In genomic region chr21:46622226-46622625, GRCh38 we compare ENCODE assay signal across 8 cellular contexts. TPM values are rescaled to one million over a fixed set of nuclear protein-coding genes. Genes with fewer than 3 reads are reported as not detected.
DNase-seq lines count a peak whose midpoint lies in the region; ATAC-seq and TF ChIP-seq lines count a peak whose summit lies in the region.

No MANE protein-coding gene starts in this region.

- H3K36me3 ChIP-seq in hepatocyte (replicated peaks; ENCODE audit: insufficient read depth, low read depth) = no peaks in the 10 kb centered on the region

- CTCF ChIA-PET in activated CD8-positive, alpha-beta T cell treated with anti-CD3 and anti-CD28 coated beads, Interleukin-2, amount 10 ng/mL, durations not matched to agents 7 days and 5 days (lab: Charles Lee) = interaction anchor here (1.1 to 2.5 kb wide), 4 partner anchors 11 to 90 kb away, joined by 4 to 18 read pairs (median 8); partner anchors contain the start of gene PRMT2

- peak overlapping the region; percentile 57 for H3K4me3 Mint-ChIP-seq in activated CD8-positive, alpha-beta T cell treated with anti-CD3 and anti-CD28 coated beads, Interleukin-2, amount 10 ng/mL, durations not matched to agents 7 days and 5 days
- no peak overlapping the region for H3K4me3 Mint-ChIP-seq in stimulated activated memory B cell treated with anti-CD40 and anti-IgM and Interleukin-4, amounts not matched to agents 10 μg/mL and 1 μg/mL and 100 μg/mL, for 72 hours

- H3K27me3 ChIP-seq in hepatocyte = no peaks in the 10 kb centered on the region

- H3K27ac Mint-ChIP-seq in activated CD8-positive, alpha-beta T cell treated with anti-CD3 and anti-CD28 coated beads, Interleukin-2, amount 10 ng/mL, durations not matched to agents 7 days and 5 days = peak overlapping the region; percentile 93
- H3K27ac Mint-ChIP-seq in stimulated activated memory B cell treated with anti-CD40 and anti-IgM and Interleukin-4, amounts not matched to agents 10 μg/mL and 1 μg/mL and 100 μg/mL, for 72 hours = no peak overlapping the region

- peaks cover 11% of the 10 kb centered on the region for H3K36me3 Mint-ChIP-seq in activated CD8-positive, alpha-beta T cell treated with anti-CD3 and anti-CD28 coated beads, Interleukin-2, amount 10 ng/mL, durations not matched to agents 7 days and 5 days (ENCODE audit: low read depth)
- no peaks in the 10 kb centered on the region for H3K36me3 Mint-ChIP-seq in stimulated activated memory B cell treated with anti-CD40 and anti-IgM and Interleukin-4, amounts not matched to agents 10 μg/mL and 1 μg/mL and 100 μg/mL, for 72 hours

- DNase-seq in Kasumi-1 (lab: John Stamatoyannopoulos, UW) (peak; percentile 97), hepatocyte (ENCODE audit: low spot score) (peak; percentile 19), DMS153 (lab: John Stamatoyannopoulos, UW) (no peak), GM13976 (ENCODE audit: low spot score) (no peak)
- DNase-seq in activated CD8-positive, alpha-beta T cell treated with anti-CD3 and anti-CD28 coated beads, Interleukin-2, amount 10 ng/mL, durations not matched to agents 7 days and 5 days = peak; percentile 69

- H3K9me3 ChIP-seq in hepatocyte (ENCODE audit: low read depth) = no peaks in the 10 kb centered on the region

- H4K20me1 ChIP-seq in hepatocyte (ENCODE audit: insufficient read depth, poor library complexity, severe bottlenecking) = no peaks in the 10 kb centered on the region

- no peak overlapping the region for H3K4me3 ChIP-seq in hepatocyte

- H3K4me1 ChIP-seq in hepatocyte (ENCODE audit: insufficient read depth) = no peaks in the 10 kb centered on the region

- no peak overlapping the region for H2AFZ ChIP-seq in hepatocyte

- TF ChIP-seq CTCF in hepatocyte (IDR thresholded peaks at IDR 0.05; ENCODE audit: poor library complexity) = no peak
- no peak for TF ChIP-seq CTCF in GM13976 (IDR thresholded peaks at IDR 0.05; ENCODE audit: borderline replicate concordance, control extremely low read depth, extremely low read depth, insufficient read depth, missing control alignments)

- ATAC-seq in activated CD8-positive, alpha-beta T cell treated with anti-CD3 and anti-CD28 coated beads, Interleukin-2, amount 10 ng/mL, durations not matched to agents 7 days and 5 days = peak; percentile 89
- ATAC-seq in stimulated activated memory B cell treated with anti-CD40 and anti-IgM and Interleukin-4, amounts not matched to agents 10 μg/mL and 1 μg/mL and 100 μg/mL, for 72 hours = peak; percentile 43
- ATAC-seq in GM18907 (IDR thresholded peaks at IDR 0.05; ENCODE audit: unreplicated experiment) (no peak), GM18511 (IDR thresholded peaks at IDR 0.05; ENCODE audit: unreplicated experiment) (no peak)

- H3K4me2 ChIP-seq in hepatocyte = no peak overlapping the region

- H3K9me2 ChIP-seq in hepatocyte (replicated peaks; ENCODE audit: insufficient read depth) = no peaks in the 10 kb centered on the region

- no peaks in the 10 kb centered on the region for H3K79me2 ChIP-seq in hepatocyte

- H3K27me3 Mint-ChIP-seq in activated CD8-positive, alpha-beta T cell treated with anti-CD3 and anti-CD28 coated beads, Interleukin-2, amount 10 ng/mL, durations not matched to agents 7 days and 5 days (ENCODE audit: low read depth) = no peaks in the 10 kb centered on the region
- peaks cover 25% of the 10 kb centered on the region for H3K27me3 Mint-ChIP-seq in stimulated activated memory B cell treated with anti-CD40 and anti-IgM and Interleukin-4, amounts not matched to agents 10 μg/mL and 1 μg/mL and 100 μg/mL, for 72 hours

- peaks cover 53% of the 10 kb centered on the region for H3K4me1 Mint-ChIP-seq in activated CD8-positive, alpha-beta T cell treated with anti-CD3 and anti-CD28 coated beads, Interleukin-2, amount 10 ng/mL, durations not matched to agents 7 days and 5 days (ENCODE audit: low read depth)
- H3K4me1 Mint-ChIP-seq in stimulated activated memory B cell treated with anti-CD40 and anti-IgM and Interleukin-4, amounts not matched to agents 10 μg/mL and 1 μg/mL and 100 μg/mL, for 72 hours = no peaks in the 10 kb centered on the region

- POLR2A ChIA-PET in activated CD8-positive, alpha-beta T cell treated with anti-CD3 and anti-CD28 coated beads, Interleukin-2, amount 10 ng/mL, durations not matched to agents 7 days and 5 days (lab: Charles Lee) = interaction anchor here (0.6 to 3.6 kb wide), 3 partner anchors 10 to 62 kb away, joined by 3 to 33 read pairs (median 3); partner anchors contain the start of gene PRMT2

- in situ Hi-C loops in GM13976 (cut with MboI; ENCODE audit: low sequenced_read_pairs, unreplicated experiment) = no loop called here

- 55% methylated on average over 4 of the region's 4 CpGs for WGBS in hepatocyte (ENCODE audit: low lambda C conversion rate, missing lambda C conversion rate)

- H3K27ac ChIP-seq in hepatocyte = no peak overlapping the region

- H3K9me3 Mint-ChIP-seq in activated CD8-positive, alpha-beta T cell treated with anti-CD3 and anti-CD28 coated beads, Interleukin-2, amount 10 ng/mL, durations not matched to agents 7 days and 5 days (ENCODE audit: insufficient read depth) = peaks cover 12% of the 10 kb centered on the region
- H3K9me3 Mint-ChIP-seq in stimulated activated memory B cell treated with anti-CD40 and anti-IgM and Interleukin-4, amounts not matched to agents 10 μg/mL and 1 μg/mL and 100 μg/mL, for 72 hours = peaks cover 13% of the 10 kb centered on the region

RNA-seq across cellular contexts. Expression of gene PRMT2, which starts 13.2 kb away (rescaled TPM):
- total RNA-seq in activated CD8-positive, alpha-beta T cell treated with anti-CD3 and anti-CD28 coated beads, Interleukin-2, amount 10 ng/mL, durations not matched to agents 7 days and 5 days = 100 to 1,000 TPM; 110 to 117 TPM
- total RNA-seq in hepatocyte = 79.7 and 86.5 TPM in 2 replicates
- 98.1 and 108 TPM in 2 replicates for polyA plus RNA-seq in hepatocyte

RNA-seq across cellular contexts. Expression of gene S100B, which starts 17.3 kb away (rescaled TPM):
- total RNA-seq in activated CD8-positive, alpha-beta T cell treated with anti-CD3 and anti-CD28 coated beads, Interleukin-2, amount 10 ng/mL, durations not matched to agents 7 days and 5 days = 1 to 10 TPM; 8.5 to 9.5 TPM
- total RNA-seq in hepatocyte = not detected in 2 replicates
- polyA plus RNA-seq in hepatocyte = not detected in 2 replicates

Comparison
In these comparisons a context has a peak if more than half of its experiments do, and no peak if none do; other contexts are left out.
1. DNase-seq: peak in Kasumi-1 (2 of 2), activated CD8-positive, alpha-beta T cell treated with anti-CD3 and anti-CD28 coated beads, Interleukin-2, amount 10 ng/mL, durations not matched to agents 7 days and 5 days (single experiment) and hepatocyte (single experiment); none in DMS153 (single experiment) and GM13976 (single experiment).
2. ATAC-seq: peak in activated CD8-positive, alpha-beta T cell treated with anti-CD3 and anti-CD28 coated beads, Interleukin-2, amount 10 ng/mL, durations not matched to agents 7 days and 5 days (single experiment) and stimulated activated memory B cell treated with anti-CD40 and anti-IgM and Interleukin-4, amounts not matched to agents 10 μg/mL and 1 μg/mL and 100 μg/mL, for 72 hours (single experiment); none in GM18907 (single experiment) and GM18511 (single experiment).